Comparison of ENCODE assay signal across 15 cellular contexts in the genomic region with DNA sequence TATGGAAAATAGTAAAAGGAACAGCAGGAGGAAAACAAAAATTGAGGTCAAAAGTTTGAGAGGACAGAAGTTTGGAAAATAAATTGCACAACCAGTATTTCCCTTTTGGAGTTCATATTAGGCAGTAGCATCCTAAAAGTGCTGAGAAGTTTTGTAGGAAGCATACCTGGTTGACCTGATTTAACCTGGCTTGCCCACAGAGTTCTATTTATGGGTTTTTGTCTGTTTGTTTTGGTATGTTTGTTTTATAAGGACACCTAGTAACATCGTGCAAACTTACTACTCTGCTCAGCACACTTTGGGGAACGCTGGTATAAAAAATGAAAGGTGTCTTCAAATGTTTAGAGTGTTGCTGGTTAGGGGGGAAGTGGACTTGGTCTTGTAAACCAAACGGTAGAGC.
"Had no signal": no experiment of that assay in that cellular context is flagged by ENCODE, and none has a peak within 500 bp of the region (broad histone marks: within the 10 kb centered on the region; RNA-seq: fewer than 3 reads in every experiment).

No MANE protein-coding gene starts in this region.

- H3K27me3 ChIP-seq: brain microvascular endothelial cell, heart right ventricle had no signal

- H3K4me3 ChIP-seq: heart right ventricle, mucosa of descending colon, skin epidermis had no signal

- ATAC-seq: mucosa of descending colon; naive thymus-derived CD4-positive, alpha-beta T cell had no signal

- FAIRE-seq: frontal cortex had no signal

- H3K36me3 ChIP-seq: brain microvascular endothelial cell had no signal

- H3K27ac ChIP-seq: brain microvascular endothelial cell had no signal

- H3K9me3 ChIP-seq: heart right ventricle, mucosa of descending colon had no signal

- DNase-seq: activated CD4-positive, alpha-beta T cell treated with anti-CD3 and anti-CD28 coated beads, Interleukin-2, amount 10 ng/mL, durations not matched to agents 7 days and 5 days; activated naive CD4-positive, alpha-beta T cell; anterior cingulate cortex; brain microvascular endothelial cell; effector CD8-positive, alpha-beta T cell; heart right ventricle; mucosa of descending colon; naive thymus-derived CD4-positive, alpha-beta T cell; retina; stimulated activated CD4-positive, alpha-beta T cell treated with anti-CD3 and anti-CD28 coated beads, Interleukin-15, amount 100 ng/mL, for 24 hours; stimulated activated CD4-positive, alpha-beta T cell treated with anti-CD3 and anti-CD28 coated beads, Interleukin-4, amount 100 ng/mL, for 1 hour; stimulated activated naive CD4-positive, alpha-beta T cell treated with Interleukin-2 at 50 U/mL for 16 hours; trophoblast cell had no signal
